22 cellular contexts compared by ENCODE assay signal in the genomic region with DNA sequence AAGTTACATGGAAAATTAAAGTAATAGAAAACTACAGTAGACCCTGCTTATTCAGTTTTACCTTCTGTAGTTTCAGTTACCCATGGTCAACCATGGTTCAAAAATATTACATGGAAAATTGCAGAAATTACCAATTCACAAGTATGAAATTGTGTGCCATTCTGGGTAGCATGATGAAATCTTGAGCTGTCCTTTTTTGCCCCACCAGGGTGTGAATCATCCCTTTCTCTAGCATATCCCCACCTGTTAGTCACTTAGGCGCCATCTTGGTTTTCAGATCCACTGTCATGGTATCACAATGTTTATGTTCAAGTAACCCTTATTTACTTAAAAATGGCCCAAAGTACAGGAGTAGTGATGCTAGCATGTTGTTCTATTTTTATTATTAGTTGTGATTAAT.
"Had no signal": no experiment of that assay in that cellular context is flagged by ENCODE, and none has a peak within 500 bp of the region (broad histone marks: within the 10 kb centered on the region; RNA-seq: fewer than 3 reads in every experiment).

No MANE protein-coding gene starts in this region.

- H3K36me3 ChIP-seq: neural progenitor cell, ovary, right atrium auricular region, sigmoid colon, tibial nerve, upper lobe of right lung, vagina had no signal

- DNase-seq: effector memory CD4-positive, alpha-beta T cell; head of caudate nucleus; kidney; left cardiac atrium; left ventricle myocardium superior; mesenchymal stem cell; midbrain; nucleus accumbens; ovary; sigmoid colon; stimulated activated naive CD8-positive, alpha-beta T cell treated with anti-CD3 and anti-CD28 coated beads, Interleukin-15, Interleukin-2, amounts not matched to agents 100 U/mL and 50 U/mL, for 24 hours; testis; upper lobe of right lung had no signal

- H3K4me1 ChIP-seq: neural progenitor cell, testis, vagina had no signal

- H3K4me1 Mint-ChIP-seq: neural progenitor cell had no signal

- H3K27me3 ChIP-seq: hepatocyte, ovary, right atrium auricular region, testis, vagina had no signal

- H3K27ac Mint-ChIP-seq: natural killer cell treated with Interleukin-12 subunit alpha and Interleukin-12 subunit beta and Interleukin-15 and Interleukin-18, amount 100 ng/mL, for 72 hours; neural progenitor cell had no signal

- ATAC-seq: esophagus mucosa; left cardiac atrium; left ventricle myocardium superior; natural killer cell treated with Interleukin-12 subunit alpha and Interleukin-12 subunit beta and Interleukin-15 and Interleukin-18, amount 100 ng/mL, for 72 hours; stimulated activated naive CD8-positive, alpha-beta T cell treated with anti-CD3 and anti-CD28 coated beads, Interleukin-15, Interleukin-2, amounts not matched to agents 100 U/mL and 50 U/mL, for 24 hours; upper lobe of right lung had no signal

- H3K9me3 ChIP-seq: testis had no signal

- H3K4me3 ChIP-seq: hepatocyte, lung, neural progenitor cell, ovary, right atrium auricular region, sigmoid colon, skin epidermis, testis, tibial nerve, upper lobe of right lung, vagina had no signal

- H3K4me3 Mint-ChIP-seq: natural killer cell treated with Interleukin-12 subunit alpha and Interleukin-12 subunit beta and Interleukin-15 and Interleukin-18, amount 100 ng/mL, for 72 hours; neural progenitor cell had no signal
